2 cellular contexts compared by ENCODE assay signal in the genomic region with DNA sequence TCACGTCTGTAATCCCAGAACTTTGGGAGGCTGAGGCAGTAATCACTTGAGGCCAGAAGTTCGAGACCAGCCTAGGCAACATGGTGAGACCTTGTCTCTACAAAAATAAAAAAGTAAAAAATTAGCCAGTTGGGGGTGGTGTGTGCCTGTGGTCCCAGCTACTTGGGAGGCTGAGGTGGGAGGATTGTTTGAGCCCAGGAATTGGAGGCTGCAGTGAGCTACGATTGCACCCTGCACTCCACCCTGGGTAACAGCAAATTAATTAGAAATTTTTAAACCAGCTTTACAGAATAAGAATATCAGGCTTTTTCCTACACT.
TF ChIP-seq lines count a peak whose summit lies in the region.

No MANE protein-coding gene starts in this region.

TF ChIP-seq in SK-N-SH, 30 proteins besides CTCF, POLR2A, EP300 and RAD21 (continued from another document):
- TF ChIP-seq IRF3 (IDR thresholded peaks at IDR 0.05; ENCODE audit: low read depth, low read length): no peak
- TF ChIP-seq RXRA (IDR thresholded peaks at IDR 0.05; ENCODE audit: borderline replicate concordance, low read depth): no peak
- TF ChIP-seq POLR2AphosphoS5 (IDR thresholded peaks at IDR 0.05; ENCODE audit: low read depth, low read length): no peak
- TF ChIP-seq, protein P1, sequence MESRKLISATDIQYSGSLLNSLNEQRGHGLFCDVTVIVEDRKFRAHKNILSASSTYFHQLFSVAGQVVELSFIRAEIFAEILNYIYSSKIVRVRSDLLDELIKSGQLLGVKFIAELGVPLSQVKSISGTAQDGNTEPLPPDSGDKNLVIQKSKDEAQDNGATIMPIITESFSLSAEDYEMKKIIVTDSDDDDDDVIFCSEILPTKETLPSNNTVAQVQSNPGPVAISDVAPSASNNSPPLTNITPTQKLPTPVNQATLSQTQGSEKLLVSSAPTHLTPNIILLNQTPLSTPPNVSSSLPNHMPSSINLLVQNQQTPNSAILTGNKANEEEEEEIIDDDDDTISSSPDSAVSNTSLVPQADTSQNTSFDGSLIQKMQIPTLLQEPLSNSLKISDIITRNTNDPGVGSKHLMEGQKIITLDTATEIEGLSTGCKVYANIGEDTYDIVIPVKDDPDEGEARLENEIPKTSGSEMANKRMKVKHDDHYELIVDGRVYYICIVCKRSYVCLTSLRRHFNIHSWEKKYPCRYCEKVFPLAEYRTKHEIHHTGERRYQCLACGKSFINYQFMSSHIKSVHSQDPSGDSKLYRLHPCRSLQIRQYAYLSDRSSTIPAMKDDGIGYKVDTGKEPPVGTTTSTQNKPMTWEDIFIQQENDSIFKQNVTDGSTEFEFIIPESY (IDR thresholded peaks at IDR 0.05; ENCODE audit: borderline replicate concordance, low read depth): no peak
- no peak for TF ChIP-seq NRF1 (IDR thresholded peaks at IDR 0.05; ENCODE audit: low read depth, low read length)
- TF ChIP-seq FOSL2 (IDR thresholded peaks at IDR 0.05; ENCODE audit: borderline replicate concordance, low read depth): no peak
- no peak for TF ChIP-seq EZH2phosphoT487 (IDR thresholded peaks at IDR 0.05; ENCODE audit: borderline replicate concordance, low read depth)
- TF ChIP-seq TCF12 (IDR thresholded peaks at IDR 0.05): no peak
- no peak for TF ChIP-seq YY1 (IDR thresholded peaks at IDR 0.05; ENCODE audit: low read depth)
- TF ChIP-seq TEAD4 (IDR thresholded peaks at IDR 0.05; ENCODE audit: borderline replicate concordance, insufficient read depth): no peak
- TF ChIP-seq TAF1 (IDR thresholded peaks at IDR 0.05; ENCODE audit: borderline replicate concordance, low read depth, low read length): no peak
- TF ChIP-seq CHD2 (IDR thresholded peaks at IDR 0.05; ENCODE audit: low read length, partially characterized antibody): no peak
- no peak for TF ChIP-seq SMC3 (IDR thresholded peaks at IDR 0.05; ENCODE audit: low read depth, low read length)
- TF ChIP-seq RFX5 (IDR thresholded peaks at IDR 0.05; ENCODE audit: low read length): no peak
- no peak for TF ChIP-seq GABPA (IDR thresholded peaks at IDR 0.05; ENCODE audit: low read depth)

TF ChIP-seq in SK-N-SH treated with all-trans-retinoic acid at 6 μM for 48 hours, 23 proteins besides CTCF, POLR2A, EP300 and RAD21 (continued from another document):
- TF ChIP-seq, protein P2, sequence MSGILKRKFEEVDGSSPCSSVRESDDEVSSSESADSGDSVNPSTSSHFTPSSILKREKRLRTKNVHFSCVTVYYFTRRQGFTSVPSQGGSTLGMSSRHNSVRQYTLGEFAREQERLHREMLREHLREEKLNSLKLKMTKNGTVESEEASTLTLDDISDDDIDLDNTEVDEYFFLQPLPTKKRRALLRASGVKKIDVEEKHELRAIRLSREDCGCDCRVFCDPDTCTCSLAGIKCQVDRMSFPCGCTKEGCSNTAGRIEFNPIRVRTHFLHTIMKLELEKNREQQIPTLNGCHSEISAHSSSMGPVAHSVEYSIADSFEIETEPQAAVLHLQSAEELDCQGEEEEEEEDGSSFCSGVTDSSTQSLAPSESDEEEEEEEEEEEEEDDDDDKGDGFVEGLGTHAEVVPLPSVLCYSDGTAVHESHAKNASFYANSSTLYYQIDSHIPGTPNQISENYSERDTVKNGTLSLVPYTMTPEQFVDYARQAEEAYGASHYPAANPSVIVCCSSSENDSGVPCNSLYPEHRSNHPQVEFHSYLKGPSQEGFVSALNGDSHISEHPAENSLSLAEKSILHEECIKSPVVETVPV (CRISPR knock-in tag; IDR thresholded peaks at IDR 0.05): no peak
- TF ChIP-seq TCF4 (CRISPR knock-in tag; IDR thresholded peaks at IDR 0.05; ENCODE audit: borderline replicate concordance) (no peak), GLIS3 (CRISPR knock-in tag; IDR thresholded peaks at IDR 0.05) (no peak)
